Comparison of ENCODE assay signal across 16 cellular contexts in the genomic region with DNA sequence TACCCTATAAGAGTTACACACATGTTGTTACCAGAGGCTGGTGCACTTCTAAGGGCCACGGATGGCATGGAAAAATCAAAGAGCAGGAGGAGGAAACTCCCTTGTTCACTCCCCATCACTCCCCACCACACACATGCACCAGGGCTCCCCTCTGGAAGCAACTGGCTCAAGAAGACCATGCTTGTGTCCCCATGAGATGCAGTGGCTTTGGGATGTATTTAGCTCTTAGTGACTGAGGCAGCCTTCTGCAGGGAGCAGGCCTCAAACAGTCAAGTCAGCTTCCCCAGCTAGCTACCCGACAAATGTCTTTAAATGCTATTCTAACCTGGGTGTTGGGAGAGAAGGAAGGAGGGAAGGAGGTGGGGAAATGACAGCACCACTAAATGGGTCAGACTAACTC.
"Had no signal": no experiment of that assay in that cellular context is flagged by ENCODE, and none has a peak within 500 bp of the region (broad histone marks: within the 10 kb centered on the region; RNA-seq: fewer than 3 reads in every experiment).

No MANE protein-coding gene starts in this region.

- H3K4me3 Mint-ChIP-seq: activated CD4-positive, alpha-beta T cell treated with anti-CD3 and anti-CD28 coated beads for 36 hours; activated naive CD4-positive, alpha-beta T cell treated with anti-CD3 and anti-CD28 coated beads, Interleukin-2, amount 50 U/mL, for 24 hours; immature natural killer cell; nephron; stimulated activated effector memory CD8-positive, alpha-beta T cell treated with anti-CD3 and anti-CD28 coated beads, Interleukin-12 subunit alpha, Interleukin-12 subunit beta, amount 100 ng/mL, for 72 hours; T-helper 2 cell treated with Interferon-gamma antibody and Interleukin-4, amounts not matched to agents 5 μg/mL and 100 μg/mL, for 36 hours; WTC11 had no signal

- H3K9me3 ChIP-seq: SK-N-SH, stomach had no signal

- H3K4me3 ChIP-seq: smooth muscle cell, stomach had no signal

- H3K36me3 Mint-ChIP-seq: activated naive CD4-positive, alpha-beta T cell treated with anti-CD3 and anti-CD28 coated beads, Interleukin-2, amount 50 U/mL, for 24 hours; immature natural killer cell; stimulated activated effector memory CD8-positive, alpha-beta T cell treated with anti-CD3 and anti-CD28 coated beads, Interleukin-12 subunit alpha, Interleukin-12 subunit beta, amount 100 ng/mL, for 72 hours; WTC11 had no signal

- DNase-seq: activated CD4-positive, alpha-beta T cell treated with anti-CD3 and anti-CD28 coated beads for 36 hours; activated CD4-positive, alpha-beta T cell treated with anti-CD3 and anti-CD28 coated beads, Interleukin-2, amount 50 U/mL, for 48 hours; activated gamma-delta T cell; erythroblast; immature natural killer cell; kidney glomerular epithelial cell; SK-N-SH; stimulated activated CD4-positive, alpha-beta T cell treated with anti-CD3 and anti-CD28 coated beads, Interleukin-4, amount 100 ng/mL, for 24 hours had no signal

- H3K27me3 ChIP-seq: stomach had no signal

- H3K27me3 Mint-ChIP-seq: activated CD4-positive, alpha-beta T cell treated with anti-CD3 and anti-CD28 coated beads for 36 hours; activated naive CD4-positive, alpha-beta T cell treated with anti-CD3 and anti-CD28 coated beads, Interleukin-2, amount 50 U/mL, for 24 hours; progenitor cell of endocrine pancreas had no signal

- H3K27ac Mint-ChIP-seq: activated CD4-positive, alpha-beta T cell treated with anti-CD3 and anti-CD28 coated beads for 36 hours; activated naive CD4-positive, alpha-beta T cell treated with anti-CD3 and anti-CD28 coated beads, Interleukin-2, amount 50 U/mL, for 24 hours; immature natural killer cell; progenitor cell of endocrine pancreas; stimulated activated effector memory CD8-positive, alpha-beta T cell treated with anti-CD3 and anti-CD28 coated beads, Interleukin-12 subunit alpha, Interleukin-12 subunit beta, amount 100 ng/mL, for 72 hours; T-helper 2 cell treated with Interferon-gamma antibody and Interleukin-4, amounts not matched to agents 5 μg/mL and 100 μg/mL, for 36 hours; WTC11 had no signal

- H3K9me3 Mint-ChIP-seq: activated naive CD4-positive, alpha-beta T cell treated with anti-CD3 and anti-CD28 coated beads, Interleukin-2, amount 50 U/mL, for 24 hours; immature natural killer cell; nephron; stimulated activated effector memory CD8-positive, alpha-beta T cell treated with anti-CD3 and anti-CD28 coated beads, Interleukin-12 subunit alpha, Interleukin-12 subunit beta, amount 100 ng/mL, for 72 hours; T-helper 2 cell treated with Interferon-gamma antibody and Interleukin-4, amounts not matched to agents 5 μg/mL and 100 μg/mL, for 36 hours; WTC11 had no signal

- H3K4me1 Mint-ChIP-seq: activated CD4-positive, alpha-beta T cell treated with anti-CD3 and anti-CD28 coated beads for 36 hours; activated naive CD4-positive, alpha-beta T cell treated with anti-CD3 and anti-CD28 coated beads, Interleukin-2, amount 50 U/mL, for 24 hours; immature natural killer cell; stimulated activated effector memory CD8-positive, alpha-beta T cell treated with anti-CD3 and anti-CD28 coated beads, Interleukin-12 subunit alpha, Interleukin-12 subunit beta, amount 100 ng/mL, for 72 hours had no signal

- ATAC-seq: activated CD4-positive, alpha-beta T cell treated with anti-CD3 and anti-CD28 coated beads for 36 hours had no signal
